In the genomic region with DNA sequence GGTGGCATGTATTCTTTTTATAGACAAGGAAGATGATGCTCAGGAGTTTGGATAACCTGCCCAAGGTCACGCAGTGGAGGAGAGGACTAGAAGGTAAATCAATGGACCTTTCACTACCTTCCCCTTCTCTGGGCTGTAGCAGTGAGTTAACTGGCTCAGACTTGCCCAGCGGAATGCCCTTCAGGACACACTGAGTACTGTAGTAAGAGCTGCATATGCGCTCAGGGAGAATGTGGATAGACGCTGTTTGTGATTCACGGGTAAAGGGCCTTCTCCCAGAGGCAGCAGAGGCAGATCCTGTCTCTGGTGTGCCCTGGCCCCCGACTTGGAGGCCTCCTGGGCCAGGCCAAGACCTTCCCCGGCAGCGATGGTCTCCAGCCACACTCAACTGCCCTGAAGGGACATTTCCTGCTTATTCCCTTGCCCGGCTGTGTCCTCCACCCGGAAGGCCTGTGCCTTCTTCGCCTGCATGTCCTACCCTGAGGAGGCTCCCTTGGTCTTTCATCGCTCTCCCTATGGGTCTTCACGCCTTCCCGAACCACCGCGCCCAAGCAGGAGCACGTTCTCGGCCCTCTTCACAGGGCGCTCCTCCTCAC, we compare ENCODE assay signal across 14 cellular contexts. TPM values are rescaled to one million over a fixed set of nuclear protein-coding genes. Genes with fewer than 3 reads are reported as not detected.
DNase-seq lines count a peak whose midpoint lies in the region; ATAC-seq and TF ChIP-seq lines count a peak whose summit lies in the region.
"Had no signal": no experiment of that assay in that cellular context is flagged by ENCODE, and none has a peak within 500 bp of the region (broad histone marks: within the 10 kb centered on the region; RNA-seq: fewer than 3 reads in every experiment).

No MANE protein-coding gene starts in this region.

- no peaks in the 10 kb centered on the region for H3K9me3 ChIP-seq in neural progenitor cell (ENCODE audit: low read depth)
- H3K9me3 ChIP-seq in tibial artery = no peaks in the 10 kb centered on the region
- no peaks in the 10 kb centered on the region for H3K9me3 ChIP-seq in HAP-1

- H3K27me3 ChIP-seq in neural progenitor cell (peaks cover 88% of the 10 kb centered on the region), tibial artery (peaks cover 0 to 34% of the 10 kb centered on the region in 2 donors), HAP-1 (ENCODE audit: low read depth) (peaks cover 39% of the 10 kb centered on the region)

- no peaks in the 10 kb centered on the region for H3K36me3 ChIP-seq in neural progenitor cell
- H3K36me3 ChIP-seq in tibial artery = no peaks in the 10 kb centered on the region
- H3K36me3 ChIP-seq in HAP-1 (replicated peaks) = no peaks in the 10 kb centered on the region

- CTCF ChIA-PET in activated CD8-positive, alpha-beta memory T cell treated with anti-CD3 and anti-CD28 coated beads, Interleukin-2, amount 10 ng/mL, durations not matched to agents 7 days and 5 days (lab: Charles Lee) = no interaction called here

- H3K9ac ChIP-seq in neural progenitor cell = no peak overlapping the region
- H3K9ac ChIP-seq: parathyroid adenoma had no signal

- DNase-seq in activated CD8-positive, alpha-beta memory T cell treated with anti-CD3 and anti-CD28 coated beads, Interleukin-2, amount 10 ng/mL, durations not matched to agents 7 days and 5 days = no peak
- no peak for DNase-seq in activated CD8-positive, alpha-beta memory T cell treated with anti-CD3 and anti-CD28 coated beads, Interleukin-2, amount 50 U/mL, for 4 hours
- DNase-seq in neural progenitor cell (ENCODE audit: low spot score) (no peak), tibial artery (no peak), HAP-1 (ENCODE audit: low spot score in 2 of 2) (no peak)
- DNase-seq: activated CD4-positive, CD25-positive, alpha-beta regulatory T cell; cortex of kidney; GOT3; mammary epithelial cell had no signal

- in situ Hi-C loops in HAP-1 (cut with MboI; ENCODE audit: low sequenced_read_pairs) = no loop called here

- no peaks in the 10 kb centered on the region for H3K27me3 Mint-ChIP-seq in activated CD8-positive, alpha-beta memory T cell treated with anti-CD3 and anti-CD28 coated beads, Interleukin-2, amount 10 ng/mL, durations not matched to agents 7 days and 5 days
- H3K27me3 Mint-ChIP-seq in IgD-negative memory B cell (no peaks in the 10 kb centered on the region), brain (peaks cover 68% of the 10 kb centered on the region), neural progenitor cell (ENCODE audit: insufficient read depth, low read depth) (peaks cover 29% of the 10 kb centered on the region)

- no peak overlapping the region for H2AFZ ChIP-seq in neural progenitor cell (replicated peaks)

- H3K9me3 Mint-ChIP-seq in activated CD8-positive, alpha-beta memory T cell treated with anti-CD3 and anti-CD28 coated beads, Interleukin-2, amount 10 ng/mL, durations not matched to agents 7 days and 5 days (ENCODE audit: low read depth) = no peaks in the 10 kb centered on the region
- H3K9me3 Mint-ChIP-seq in IgD-negative memory B cell = no peaks in the 10 kb centered on the region
- peaks cover 0 to 9% (median 0%) of the 10 kb centered on the region in 5 experiments for H3K9me3 Mint-ChIP-seq in brain
- H3K9me3 Mint-ChIP-seq in neural progenitor cell = peaks cover 7% of the 10 kb centered on the region

- peaks cover 27% of the 10 kb centered on the region for H3K36me3 Mint-ChIP-seq in activated CD8-positive, alpha-beta memory T cell treated with anti-CD3 and anti-CD28 coated beads, Interleukin-2, amount 10 ng/mL, durations not matched to agents 7 days and 5 days
- peaks cover 7% of the 10 kb centered on the region for H3K36me3 Mint-ChIP-seq in IgD-negative memory B cell
- H3K36me3 Mint-ChIP-seq in brain = no peaks in the 10 kb centered on the region
- no peaks in the 10 kb centered on the region for H3K36me3 Mint-ChIP-seq in neural progenitor cell

- intact Hi-C loops in tibial artery (cut with DNase I; ENCODE audit: low total_unique reads) = no loop called here

- no peak overlapping the region for H3K4me2 ChIP-seq in neural progenitor cell

- no peak for ATAC-seq in activated CD8-positive, alpha-beta memory T cell treated with anti-CD3 and anti-CD28 coated beads, Interleukin-2, amount 10 ng/mL, durations not matched to agents 7 days and 5 days
- ATAC-seq in HG02938 (IDR thresholded peaks at IDR 0.05; ENCODE audit: unreplicated experiment) = no peak

- H4K20me1 ChIP-seq in neural progenitor cell (ENCODE audit: low read depth) = peaks cover 9% of the 10 kb centered on the region

- H3K79me2 ChIP-seq in neural progenitor cell (ENCODE audit: low read depth) = no peaks in the 10 kb centered on the region
- H3K79me2 ChIP-seq: parathyroid adenoma had no signal

- H3F3A ChIP-seq in neural progenitor cell (ENCODE audit: low read depth) = peaks cover 8% of the 10 kb centered on the region

- no peak overlapping the region for H3K4me3 ChIP-seq in neural progenitor cell
- H3K4me3 ChIP-seq in tibial artery = no peak overlapping the region
- no peak overlapping the region for H3K4me3 ChIP-seq in HAP-1

- peak overlapping the region; percentile 32 for H3K4me3 Mint-ChIP-seq in activated CD8-positive, alpha-beta memory T cell treated with anti-CD3 and anti-CD28 coated beads, Interleukin-2, amount 10 ng/mL, durations not matched to agents 7 days and 5 days
- H3K4me3 Mint-ChIP-seq in IgD-negative memory B cell = peak overlapping the region; percentile 50 to 91 (median 84)
- peak overlapping the region; percentile 72 to 83 (median 78) for H3K4me3 Mint-ChIP-seq in brain
- peak overlapping the region; percentile 87 for H3K4me3 Mint-ChIP-seq in neural progenitor cell

- no peak overlapping the region for H3K27ac ChIP-seq in neural progenitor cell
- H3K27ac ChIP-seq in tibial artery = no peak overlapping the region
- H3K27ac ChIP-seq: parathyroid adenoma had no signal

- H3K4me1 ChIP-seq in neural progenitor cell = peaks cover 2% of the 10 kb centered on the region
- peaks cover 0 to 16% (median 5%) of the 10 kb centered on the region in 4 donors for H3K4me1 ChIP-seq in tibial artery
- no peaks in the 10 kb centered on the region for H3K4me1 ChIP-seq in HAP-1
- H3K4me1 ChIP-seq: parathyroid adenoma had no signal

- peaks cover 28% of the 10 kb centered on the region for H3K4me1 Mint-ChIP-seq in activated CD8-positive, alpha-beta memory T cell treated with anti-CD3 and anti-CD28 coated beads, Interleukin-2, amount 10 ng/mL, durations not matched to agents 7 days and 5 days
- H3K4me1 Mint-ChIP-seq in IgD-negative memory B cell (peaks cover 10 to 14% (median 10%) of the 10 kb centered on the region in 3 donors), brain (peaks cover 7% of the 10 kb centered on the region), neural progenitor cell (peaks cover 13% of the 10 kb centered on the region)

- H3K27ac Mint-ChIP-seq in activated CD8-positive, alpha-beta memory T cell treated with anti-CD3 and anti-CD28 coated beads, Interleukin-2, amount 10 ng/mL, durations not matched to agents 7 days and 5 days = no peak overlapping the region
- H3K27ac Mint-ChIP-seq in IgD-negative memory B cell = peak overlapping the region; percentile 49 to 92 (median 78)
- H3K27ac Mint-ChIP-seq in brain = no peak overlapping the region
- H3K27ac Mint-ChIP-seq in neural progenitor cell = no peak overlapping the region

- TF ChIP-seq CTCF in brain (conservative IDR thresholded peaks at IDR 0.05) (no peak), neural progenitor cell (IDR thresholded peaks at IDR 0.05) (no peak), tibial artery (IDR thresholded peaks at IDR 0.05) (no peak)

RNA-seq across cellular contexts. Expression of a gene that starts 1.9 kb away (rescaled TPM):
- total RNA-seq in activated CD8-positive, alpha-beta memory T cell treated with anti-CD3 and anti-CD28 coated beads, Interleukin-2, amount 10 ng/mL, durations not matched to agents 7 days and 5 days = 100 to 1,000 TPM; 348 to 374 TPM
- polyA plus RNA-seq in IgD-negative memory B cell (213 TPM), brain (ENCODE audit: insufficient read depth, low read depth, low replicate concordance) (0.42 TPM)
- 0.11 and 0.19 TPM in 2 replicates for total RNA-seq in neural progenitor cell (ENCODE audit: low replicate concordance)
- total RNA-seq: mammary epithelial cell had no signal
- polyA plus RNA-seq: AG04450 had no signal

Comparison
In these comparisons a context has a peak if more than half of its experiments do, and no peak if none do; other contexts are left out.
1. H3K27ac Mint-ChIP-seq: peak in IgD-negative memory B cell (3 of 3); none in activated CD8-positive, alpha-beta memory T cell treated with anti-CD3 and anti-CD28 coated beads, Interleukin-2, amount 10 ng/mL, durations not matched to agents 7 days and 5 days (single experiment), brain (0 of 5) and neural progenitor cell (single experiment).
2. H3K4me3 Mint-ChIP-seq: peak in every context shown above with its lines; median percentile 87 in neural progenitor cell; 84 in IgD-negative memory B cell; 78 in brain; 32 in activated CD8-positive, alpha-beta memory T cell treated with anti-CD3 and anti-CD28 coated beads, Interleukin-2, amount 10 ng/mL, durations not matched to agents 7 days and 5 days.
3. RNA of a gene that starts 1.9 kb away (total RNA-seq): 348 to 374 TPM in activated CD8-positive, alpha-beta memory T cell treated with anti-CD3 and anti-CD28 coated beads, Interleukin-2, amount 10 ng/mL, durations not matched to agents 7 days and 5 days; 0.11 to 0.19 TPM in neural progenitor cell; every median in the first group is over 100 times any median in the second.